In genomic region chr16:21631952-21632575, GRCh38 we compare ENCODE assay signal across 2 cellular contexts. TPM values are rescaled to one million over a fixed set of nuclear protein-coding genes. Genes with fewer than 3 reads are reported as not detected.
"Had no signal": no experiment of that assay in that cellular context is flagged by ENCODE, and none has a peak within 500 bp of the region (broad histone marks: within the 10 kb centered on the region; RNA-seq: fewer than 3 reads in every experiment).

No MANE protein-coding gene starts in this region.

RNA-seq across cellular contexts. Expression of gene IGSF6, which starts 20.3 kb away (rescaled TPM):
- total RNA-seq: osteocyte had no signal

RNA-seq across cellular contexts. Expression of gene OTOA, which starts 31.7 kb away (rescaled TPM):
- total RNA-seq: bronchial epithelial cell had no signal
